ENCODE assay signal across 8 cellular contexts in genomic region chr10:12234687-12235086, GRCh38. TPM values are rescaled to one million over a fixed set of nuclear protein-coding genes. Genes with fewer than 3 reads are reported as not detected.
A peak's percentile ranks its signal among the peaks of the same experiment; 100 is the strongest.
DNase-seq lines count a peak whose midpoint lies in the region; ATAC-seq and TF ChIP-seq lines count a peak whose summit lies in the region.
"Not testable (repeated sequence)": the region's sequence is repeated elsewhere in the genome, so short reads cannot be mapped to it uniquely, and the experiment has no call there.

No MANE protein-coding gene starts in this region.

- H3K27ac Mint-ChIP-seq in osteocyte (ENCODE audit: unreplicated experiment), result peak overlapping the region; percentile 81

- H3K4me3 Mint-ChIP-seq in osteocyte (ENCODE audit: unreplicated experiment), result not testable (repeated sequence)

- POLR2A ChIA-PET in AG04450 (lab: Yijun Ruan, JAX), result not testable (repeated sequence)

- H3K27me3 ChIP-seq in AG04450 (ENCODE audit: control insufficient read depth, insufficient read depth, low read length); ascending aorta; heart right ventricle; right cardiac atrium (ENCODE audit: control insufficient read depth, insufficient read depth); stomach smooth muscle (ENCODE audit: control insufficient read depth in 1 of 2, insufficient read depth in 2 of 2, low read length in 2 of 2): not testable (repeated sequence)

- not testable (repeated sequence) for H3K9me3 ChIP-seq in AG04450 (ENCODE audit: control insufficient read depth, insufficient read depth, low read length); ascending aorta; heart right ventricle; right cardiac atrium (ENCODE audit: control insufficient read depth, low read length); stomach smooth muscle (ENCODE audit: control insufficient read depth in 2 of 2, low read length in 2 of 2)

- intact Hi-C loops in ascending aorta (cut with DNase I); Right ventricle myocardium inferior (cut with DNase I); heart right ventricle (cut with DNase I); right cardiac atrium (cut with DNase I): not testable (repeated sequence)

- CTCF ChIA-PET in AG04450 (lab: Charles Lee), result interaction anchor here (0.7 to 2.0 kb wide), 2 partner anchors 20 to 495 kb away, joined by 3 to 11 read pairs; no protein-coding TSS in a partner anchor

- 56 to 74% methylated on average over 5 of the region's 5 CpGs for WGBS in heart right ventricle, 2 donors
- 62% methylated on average over 5 of the region's 5 CpGs for WGBS in right cardiac atrium

- H3K27ac ChIP-seq in AG04450 (ENCODE audit: low read depth, low read length) (peak overlapping the region; percentile 34), ascending aorta (peak overlapping the region; percentile 69 to 84), coronary artery (peak overlapping the region; percentile 32 to 79), heart right ventricle (peak overlapping the region in 9 of 10 donors; percentile 25 to 83 (median 56)), right cardiac atrium (ENCODE audit: low read length) (peak overlapping the region; percentile 78), stomach smooth muscle (ENCODE audit: low read length) (peak overlapping the region; percentile 67)

- TF ChIP-seq CTCF in AG04450 (IDR thresholded peaks at IDR 0.05; ENCODE audit: low read depth, low read length); ascending aorta (IDR thresholded peaks at IDR 0.05); coronary artery (IDR thresholded peaks at IDR 0.05); heart right ventricle (IDR thresholded peaks at IDR 0.05); osteocyte (IDR thresholded peaks at IDR 0.05): not testable (repeated sequence)

- not testable (repeated sequence) for H3K9ac ChIP-seq in stomach smooth muscle (ENCODE audit: low read length in 2 of 2)

- H3K36me3 ChIP-seq in ascending aorta (peaks cover 18 to 46% of the 10 kb centered on the region in 2 donors), heart right ventricle (peaks cover 0 to 99% (median 37%) of the 10 kb centered on the region in 9 donors)
- H3K36me3 ChIP-seq in stomach smooth muscle (ENCODE audit: control insufficient read depth in 2 of 2, insufficient read depth in 2 of 2, low read length in 2 of 2), result not testable (repeated sequence)

- not testable (repeated sequence) for DNase-seq in AG04450 (ENCODE audit: low read depth, low spot score); ascending aorta (ENCODE audit: low spot score in 2 of 2); coronary artery (ENCODE audit: low spot score); Right ventricle myocardium inferior (ENCODE audit: missing footprints); heart right ventricle; right cardiac atrium; osteocyte (ENCODE audit: extremely low spot score, unreplicated experiment)

- H3K4me1 ChIP-seq in ascending aorta (peaks cover 0 to 14% of the 10 kb centered on the region in 2 donors), heart right ventricle (peaks cover 0 to 16% (median 5%) of the 10 kb centered on the region in 9 donors), stomach smooth muscle (ENCODE audit: control insufficient read depth, insufficient read depth, low read length) (peaks cover 15% of the 10 kb centered on the region)
- not testable (repeated sequence) for H3K4me1 ChIP-seq in right cardiac atrium (ENCODE audit: control insufficient read depth, insufficient read depth, low read length)

- H3K36me3 Mint-ChIP-seq in osteocyte (ENCODE audit: unreplicated experiment), result peaks cover 47% of the 10 kb centered on the region

- H3K9me3 Mint-ChIP-seq in osteocyte (ENCODE audit: unreplicated experiment), result not testable (repeated sequence)

- H3K27me3 Mint-ChIP-seq in osteocyte (ENCODE audit: unreplicated experiment), result not testable (repeated sequence)

- not testable (repeated sequence) for H3K4me3 ChIP-seq in AG04450 (ENCODE audit: low read depth, low read length); ascending aorta; coronary artery; heart right ventricle; right cardiac atrium (ENCODE audit: low read length); stomach smooth muscle (ENCODE audit: low read length in 2 of 2)

- H3K4me1 Mint-ChIP-seq in osteocyte (ENCODE audit: unreplicated experiment), result peaks cover 17% of the 10 kb centered on the region

- ATAC-seq in Right ventricle myocardium inferior, result peak; percentile 58
- ATAC-seq in heart right ventricle, result peak in 5 of 8 donors; percentile 35 to 57 (median 53)
- peak; percentile 56 for ATAC-seq in right cardiac atrium

RNA-seq across cellular contexts. Expression of gene CDC123, which starts 38.7 kb away (rescaled TPM):
- polyA plus RNA-seq in AG04450 (2011; rRNA removed) (124 and 138 TPM in 2 replicates), heart right ventricle (10 to 100 TPM; 22.2 to 47.5 TPM), right cardiac atrium (46.0 TPM)
- polyA minus RNA-seq in AG04450 (2011; rRNA and poly(A)+ RNA removed), result 211 and 221 TPM in 2 replicates
- total RNA-seq in ascending aorta (33.2 TPM), Right ventricle myocardium inferior (48.6 TPM), heart right ventricle (10 to 100 TPM; 35.0 to 57.6 (median 47.3) TPM), right cardiac atrium (10 to 100 TPM; 46.6 to 70.4 (median 63.1) TPM), osteocyte (65.3 and 68.5 TPM in 2 replicates)

RNA-seq across cellular contexts. Expression of gene NUDT5, which starts 39.0 kb away (rescaled TPM):
- polyA plus RNA-seq in AG04450 (2011; rRNA removed), result 110 and 121 TPM in 2 replicates
- polyA minus RNA-seq in AG04450 (2011; rRNA and poly(A)+ RNA removed), result 37.2 and 44.3 TPM in 2 replicates
- 10.2 TPM for total RNA-seq in ascending aorta
- total RNA-seq in Right ventricle myocardium inferior, result 10.1 TPM
- total RNA-seq in heart right ventricle, result 10 to 100 TPM in 3 of 10 donors, 1 to 10 TPM in 7; 3.3 to 15.4 (median 7.0) TPM
- 10 to 100 TPM in 1 of 2 donors, 1 to 10 TPM in 1; 9.7 to 22.9 TPM for polyA plus RNA-seq in heart right ventricle
- 10 to 100 TPM in 3 of 4 donors, 1 to 10 TPM in 1; 9.4 to 13.8 (median 13.0) TPM for total RNA-seq in right cardiac atrium
- 12.4 TPM for polyA plus RNA-seq in right cardiac atrium
- 56.2 and 57.6 TPM in 2 replicates for total RNA-seq in osteocyte
